Comparison of ENCODE assay signal across 10 cellular contexts in the genomic region with DNA sequence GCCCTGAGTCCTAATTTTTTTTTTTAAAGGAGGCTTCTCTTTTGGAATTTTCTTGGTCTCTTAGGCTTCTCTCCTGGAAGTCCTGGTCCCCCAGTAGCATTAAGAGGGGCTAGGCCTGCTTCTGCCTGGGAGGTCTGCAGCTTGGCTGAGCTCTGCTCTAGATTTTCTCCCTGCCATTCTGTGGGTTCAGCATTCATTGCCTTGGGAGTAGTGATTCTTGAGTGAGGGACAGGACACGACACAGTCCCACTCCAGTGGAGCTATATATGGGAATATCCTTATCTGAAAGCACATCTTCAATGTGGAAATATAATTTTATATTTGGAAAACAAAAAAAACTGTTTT. TPM values are rescaled to one million over a fixed set of nuclear protein-coding genes. Genes with fewer than 3 reads are reported as not detected.
A peak's percentile ranks its signal among the peaks of the same experiment; 100 is the strongest.
DNase-seq lines count a peak whose midpoint lies in the region; TF ChIP-seq lines count a peak whose summit lies in the region.
"Had no signal": no experiment of that assay in that cellular context is flagged by ENCODE, and none has a peak within 500 bp of the region (broad histone marks: within the 10 kb centered on the region; RNA-seq: fewer than 3 reads in every experiment).

No MANE protein-coding gene starts in this region.

- WGBS in prostate gland, result 89% methylated on average over 1 of the region's 1 CpG

- H3F3A ChIP-seq in neural cell (ENCODE audit: insufficient read depth, low read length, poor library complexity, severe bottlenecking), result no peaks in the 10 kb centered on the region

- H3K27ac ChIP-seq in neural cell (ENCODE audit: low read length), result no peak overlapping the region
- no peak overlapping the region for H3K27ac ChIP-seq in prostate gland

- peak overlapping the region; percentile 43 for H3K4me3 Mint-ChIP-seq in activated naive CD8-positive, alpha-beta T cell treated with anti-CD3 and anti-CD28 coated beads for 36 hours

- peaks cover 5% of the 10 kb centered on the region; the same call in 1 of the 2 replicates for H3K4me1 ChIP-seq in ES-I3 (ENCODE audit: insufficient read depth, low read length)
- no peaks in the 10 kb centered on the region for H3K4me1 ChIP-seq in prostate gland (replicated peaks)

- intact Hi-C loops in prostate gland (cut with DNase I), result loop anchor here (5.0 kb wide), 1 partner anchor 90 kb away; a partner anchor contains a TSS

- H3K36me3 ChIP-seq in ES-I3 (ENCODE audit: insufficient read depth, low read length) (no peaks in the 10 kb centered on the region), neural cell (ENCODE audit: insufficient read depth, low read length) (no peaks in the 10 kb centered on the region), prostate gland (no peaks in the 10 kb centered on the region)

- TF ChIP-seq CTCF in HFF-Myc (IDR thresholded peaks at IDR 0.05; ENCODE audit: low read depth, low read length, missing control alignments), result no peak
- TF ChIP-seq CTCF in neural cell (IDR thresholded peaks at IDR 0.05; ENCODE audit: poor library complexity, severe bottlenecking), result no peak
- no peak for TF ChIP-seq CTCF in prostate gland (IDR thresholded peaks at IDR 0.05)

- peaks cover 8% of the 10 kb centered on the region for H3K4me1 Mint-ChIP-seq in activated naive CD8-positive, alpha-beta T cell treated with anti-CD3 and anti-CD28 coated beads for 36 hours

- H3K36me3 Mint-ChIP-seq in activated naive CD8-positive, alpha-beta T cell treated with anti-CD3 and anti-CD28 coated beads for 36 hours, result no peaks in the 10 kb centered on the region

- no peaks in the 10 kb centered on the region for H3K27me3 Mint-ChIP-seq in activated naive CD8-positive, alpha-beta T cell treated with anti-CD3 and anti-CD28 coated beads for 36 hours

- no peaks in the 10 kb centered on the region for H3K9me3 Mint-ChIP-seq in activated naive CD8-positive, alpha-beta T cell treated with anti-CD3 and anti-CD28 coated beads for 36 hours

- H3K4me3 ChIP-seq in HFF-Myc (replicated peaks; ENCODE audit: low read depth, low read length) (peak overlapping the region; percentile 52), neural cell (ENCODE audit: low read length) (peak overlapping the region; percentile 66), prostate gland (peak overlapping the region in 1 of 2 donors; percentile 38)

- DNase-seq in HFF-Myc (ENCODE audit: extremely low read depth, low read depth) (no peak), KG1 (lab: John Stamatoyannopoulos, UW) (no peak), cerebellar nuclear complex (lab: John Stamatoyannopoulos, UW) (no peak), prostate gland (ENCODE audit: low spot score) (no peak)
- no peak for DNase-seq in activated naive CD8-positive, alpha-beta T cell treated with anti-CD3 and anti-CD28 coated beads for 36 hours
- no peak for DNase-seq in stimulated activated CD4-positive, alpha-beta T cell treated with anti-CD3 and anti-CD28 coated beads, Interleukin-4, amount 100 ng/mL, for 24 hours
- DNase-seq: NCI-H2029 treated with DMSO at 0.1 percent for 48 hours had no signal

- no peaks in the 10 kb centered on the region for H3K9me3 ChIP-seq in ES-I3 (ENCODE audit: control insufficient read depth, insufficient read depth, low read length)
- no peaks in the 10 kb centered on the region for H3K9me3 ChIP-seq in neural cell (ENCODE audit: low read length)
- no peaks in the 10 kb centered on the region for H3K9me3 ChIP-seq in prostate gland

- no peak for TF ChIP-seq EP300 in neural cell (conservative IDR thresholded peaks at IDR 0.05; ENCODE audit: poor library complexity, severe bottlenecking)

- H2AFZ ChIP-seq in neural cell (ENCODE audit: low read depth, low read length), result no peak overlapping the region

- H3K9ac ChIP-seq in ES-I3 (ENCODE audit: low read depth, low read length) (peak overlapping the region; percentile 73; the same call in 1 of the 2 replicates), neural cell (ENCODE audit: low read length) (no peak overlapping the region)

- H3K79me2 ChIP-seq in neural cell (replicated peaks; ENCODE audit: insufficient read depth, low read length), result no peaks in the 10 kb centered on the region

- H3K27me3 ChIP-seq in neural cell (ENCODE audit: insufficient read depth, low read depth, low read length) (peaks cover 9% of the 10 kb centered on the region), prostate gland (replicated peaks; ENCODE audit: insufficient read depth) (no peaks in the 10 kb centered on the region)

- no peak for TF ChIP-seq POLR2A in prostate gland (IDR thresholded peaks at IDR 0.05)

- H4K20me1 ChIP-seq in neural cell (ENCODE audit: insufficient read depth), result no peaks in the 10 kb centered on the region

- TF ChIP-seq RAD21 in neural cell (conservative IDR thresholded peaks at IDR 0.05), result no peak

- no peak overlapping the region for H3K27ac Mint-ChIP-seq in activated naive CD8-positive, alpha-beta T cell treated with anti-CD3 and anti-CD28 coated beads for 36 hours

- H3K4me2 ChIP-seq in neural cell (ENCODE audit: low read length), result no peak overlapping the region

- H3K9me2 ChIP-seq in neural cell (ENCODE audit: insufficient read depth, low read length), result no peaks in the 10 kb centered on the region

TF ChIP-seq in neural cell, 6 proteins besides CTCF, POLR2A, EP300 and RAD21:
- TF ChIP-seq EZH2 (IDR thresholded peaks at IDR 0.05; ENCODE audit: borderline replicate concordance, insufficient read depth, low read length, poor library complexity, severe bottlenecking), result no peak
- TF ChIP-seq, protein P1, sequence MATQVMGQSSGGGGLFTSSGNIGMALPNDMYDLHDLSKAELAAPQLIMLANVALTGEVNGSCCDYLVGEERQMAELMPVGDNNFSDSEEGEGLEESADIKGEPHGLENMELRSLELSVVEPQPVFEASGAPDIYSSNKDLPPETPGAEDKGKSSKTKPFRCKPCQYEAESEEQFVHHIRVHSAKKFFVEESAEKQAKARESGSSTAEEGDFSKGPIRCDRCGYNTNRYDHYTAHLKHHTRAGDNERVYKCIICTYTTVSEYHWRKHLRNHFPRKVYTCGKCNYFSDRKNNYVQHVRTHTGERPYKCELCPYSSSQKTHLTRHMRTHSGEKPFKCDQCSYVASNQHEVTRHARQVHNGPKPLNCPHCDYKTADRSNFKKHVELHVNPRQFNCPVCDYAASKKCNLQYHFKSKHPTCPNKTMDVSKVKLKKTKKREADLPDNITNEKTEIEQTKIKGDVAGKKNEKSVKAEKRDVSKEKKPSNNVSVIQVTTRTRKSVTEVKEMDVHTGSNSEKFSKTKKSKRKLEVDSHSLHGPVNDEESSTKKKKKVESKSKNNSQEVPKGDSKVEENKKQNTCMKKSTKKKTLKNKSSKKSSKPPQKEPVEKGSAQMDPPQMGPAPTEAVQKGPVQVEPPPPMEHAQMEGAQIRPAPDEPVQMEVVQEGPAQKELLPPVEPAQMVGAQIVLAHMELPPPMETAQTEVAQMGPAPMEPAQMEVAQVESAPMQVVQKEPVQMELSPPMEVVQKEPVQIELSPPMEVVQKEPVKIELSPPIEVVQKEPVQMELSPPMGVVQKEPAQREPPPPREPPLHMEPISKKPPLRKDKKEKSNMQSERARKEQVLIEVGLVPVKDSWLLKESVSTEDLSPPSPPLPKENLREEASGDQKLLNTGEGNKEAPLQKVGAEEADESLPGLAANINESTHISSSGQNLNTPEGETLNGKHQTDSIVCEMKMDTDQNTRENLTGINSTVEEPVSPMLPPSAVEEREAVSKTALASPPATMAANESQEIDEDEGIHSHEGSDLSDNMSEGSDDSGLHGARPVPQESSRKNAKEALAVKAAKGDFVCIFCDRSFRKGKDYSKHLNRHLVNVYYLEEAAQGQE (IDR thresholded peaks at IDR 0.05; ENCODE audit: borderline replicate concordance), result no peak

RNA-seq across cellular contexts. Expression of a gene that starts 3.7 kb away (rescaled TPM):
- total RNA-seq in activated naive CD8-positive, alpha-beta T cell treated with anti-CD3 and anti-CD28 coated beads for 36 hours, result 1 to 10 TPM; 1.1 to 1.3 TPM
- 0.68 and 0.90 TPM in 2 replicates for polyA plus RNA-seq in neural cell
- 0.24 and 0.35 TPM in 2 replicates for polyA minus RNA-seq in neural cell
- 1 to 10 TPM in 1 of 2 donors, under 1 TPM in 1; 0.82 to 1.1 TPM for total RNA-seq in prostate gland
- total RNA-seq: subcutaneous adipose tissue had no signal

RNA-seq across cellular contexts. Expression of a gene that starts 23.7 kb away (rescaled TPM):
- total RNA-seq in activated naive CD8-positive, alpha-beta T cell treated with anti-CD3 and anti-CD28 coated beads for 36 hours, result under 1 TPM; 0.25 to 0.52 TPM
- polyA plus RNA-seq in neural cell, result 3.3 and 4.4 TPM in 2 replicates
- polyA minus RNA-seq in neural cell, result 7.8 and 8.8 TPM in 2 replicates
- 1 to 10 TPM; 3.2 to 6.5 TPM for total RNA-seq in prostate gland
